Comparison of ENCODE assay signal across 2 cellular contexts in the genomic region with DNA sequence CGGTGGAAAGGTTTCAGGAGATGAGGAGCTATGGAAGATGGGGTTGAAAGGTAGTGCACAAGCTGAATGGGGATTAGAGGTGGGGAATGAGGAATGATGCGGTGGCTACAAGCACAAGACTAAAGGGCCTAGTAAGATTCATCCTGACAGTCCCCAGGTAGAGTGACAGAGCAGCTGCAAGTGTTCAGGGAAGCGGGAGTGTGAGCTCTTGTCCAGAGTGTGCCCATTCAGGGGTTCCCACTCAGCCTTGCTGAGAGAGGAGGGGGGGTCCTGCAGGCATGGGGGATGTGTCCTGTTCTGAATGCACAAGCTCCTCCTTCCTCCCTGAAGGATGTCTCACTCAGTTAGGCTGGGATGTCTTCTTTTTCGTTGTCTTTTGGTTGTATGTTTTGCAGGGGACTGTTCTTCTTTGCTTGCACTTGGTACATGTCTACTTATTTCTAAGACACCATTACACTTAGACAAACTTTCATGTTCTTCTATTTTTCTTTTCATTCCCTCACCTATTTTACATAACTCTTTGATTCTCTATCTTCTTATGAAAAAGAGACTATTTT.
TF ChIP-seq lines count a peak whose summit lies in the region.

No MANE protein-coding gene starts in this region.

TF ChIP-seq in A549, 52 proteins besides CTCF, POLR2A, EP300 and RAD21 (continued from another document):
- TF ChIP-seq, protein P1, sequence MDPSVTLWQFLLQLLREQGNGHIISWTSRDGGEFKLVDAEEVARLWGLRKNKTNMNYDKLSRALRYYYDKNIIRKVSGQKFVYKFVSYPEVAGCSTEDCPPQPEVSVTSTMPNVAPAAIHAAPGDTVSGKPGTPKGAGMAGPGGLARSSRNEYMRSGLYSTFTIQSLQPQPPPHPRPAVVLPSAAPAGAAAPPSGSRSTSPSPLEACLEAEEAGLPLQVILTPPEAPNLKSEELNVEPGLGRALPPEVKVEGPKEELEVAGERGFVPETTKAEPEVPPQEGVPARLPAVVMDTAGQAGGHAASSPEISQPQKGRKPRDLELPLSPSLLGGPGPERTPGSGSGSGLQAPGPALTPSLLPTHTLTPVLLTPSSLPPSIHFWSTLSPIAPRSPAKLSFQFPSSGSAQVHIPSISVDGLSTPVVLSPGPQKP (IDR thresholded peaks at IDR 0.05; ENCODE audit: low read depth, low read length): no peak
- peak; percentile 61; the same call in 1 of the 2 replicates for TF ChIP-seq CBX8 (IDR thresholded peaks at IDR 0.05)

TF ChIP-seq in K562, 482 proteins besides CTCF, POLR2A, EP300 and RAD21 (continued from another document):
- TF ChIP-seq, protein P2, sequence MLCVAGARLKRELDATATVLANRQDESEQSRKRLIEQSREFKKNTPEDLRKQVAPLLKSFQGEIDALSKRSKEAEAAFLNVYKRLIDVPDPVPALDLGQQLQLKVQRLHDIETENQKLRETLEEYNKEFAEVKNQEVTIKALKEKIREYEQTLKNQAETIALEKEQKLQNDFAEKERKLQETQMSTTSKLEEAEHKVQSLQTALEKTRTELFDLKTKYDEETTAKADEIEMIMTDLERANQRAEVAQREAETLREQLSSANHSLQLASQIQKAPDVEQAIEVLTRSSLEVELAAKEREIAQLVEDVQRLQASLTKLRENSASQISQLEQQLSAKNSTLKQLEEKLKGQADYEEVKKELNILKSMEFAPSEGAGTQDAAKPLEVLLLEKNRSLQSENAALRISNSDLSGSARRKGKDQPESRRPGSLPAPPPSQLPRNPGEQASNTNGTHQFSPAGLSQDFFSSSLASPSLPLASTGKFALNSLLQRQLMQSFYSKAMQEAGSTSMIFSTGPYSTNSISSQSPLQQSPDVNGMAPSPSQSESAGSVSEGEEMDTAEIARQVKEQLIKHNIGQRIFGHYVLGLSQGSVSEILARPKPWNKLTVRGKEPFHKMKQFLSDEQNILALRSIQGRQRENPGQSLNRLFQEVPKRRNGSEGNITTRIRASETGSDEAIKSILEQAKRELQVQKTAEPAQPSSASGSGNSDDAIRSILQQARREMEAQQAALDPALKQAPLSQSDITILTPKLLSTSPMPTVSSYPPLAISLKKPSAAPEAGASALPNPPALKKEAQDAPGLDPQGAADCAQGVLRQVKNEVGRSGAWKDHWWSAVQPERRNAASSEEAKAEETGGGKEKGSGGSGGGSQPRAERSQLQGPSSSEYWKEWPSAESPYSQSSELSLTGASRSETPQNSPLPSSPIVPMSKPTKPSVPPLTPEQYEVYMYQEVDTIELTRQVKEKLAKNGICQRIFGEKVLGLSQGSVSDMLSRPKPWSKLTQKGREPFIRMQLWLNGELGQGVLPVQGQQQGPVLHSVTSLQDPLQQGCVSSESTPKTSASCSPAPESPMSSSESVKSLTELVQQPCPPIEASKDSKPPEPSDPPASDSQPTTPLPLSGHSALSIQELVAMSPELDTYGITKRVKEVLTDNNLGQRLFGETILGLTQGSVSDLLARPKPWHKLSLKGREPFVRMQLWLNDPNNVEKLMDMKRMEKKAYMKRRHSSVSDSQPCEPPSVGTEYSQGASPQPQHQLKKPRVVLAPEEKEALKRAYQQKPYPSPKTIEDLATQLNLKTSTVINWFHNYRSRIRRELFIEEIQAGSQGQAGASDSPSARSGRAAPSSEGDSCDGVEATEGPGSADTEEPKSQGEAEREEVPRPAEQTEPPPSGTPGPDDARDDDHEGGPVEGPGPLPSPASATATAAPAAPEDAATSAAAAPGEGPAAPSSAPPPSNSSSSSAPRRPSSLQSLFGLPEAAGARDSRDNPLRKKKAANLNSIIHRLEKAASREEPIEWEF (CRISPR knock-in tag; IDR thresholded peaks at IDR 0.05): no peak
- TF ChIP-seq OTX1 (CRISPR knock-in tag; IDR thresholded peaks at IDR 0.05) (no peak), ZNF699 (CRISPR knock-in tag; IDR thresholded peaks at IDR 0.05; ENCODE audit: insufficient replicate concordance) (no peak), ARHGAP35 (IDR thresholded peaks at IDR 0.05; ENCODE audit: partially characterized antibody) (no peak), NCOA1 (IDR thresholded peaks at IDR 0.05; ENCODE audit: low read depth) (no peak), FOXJ3 (CRISPR knock-in tag; IDR thresholded peaks at IDR 0.05) (no peak)
- TF ChIP-seq, protein P3, sequence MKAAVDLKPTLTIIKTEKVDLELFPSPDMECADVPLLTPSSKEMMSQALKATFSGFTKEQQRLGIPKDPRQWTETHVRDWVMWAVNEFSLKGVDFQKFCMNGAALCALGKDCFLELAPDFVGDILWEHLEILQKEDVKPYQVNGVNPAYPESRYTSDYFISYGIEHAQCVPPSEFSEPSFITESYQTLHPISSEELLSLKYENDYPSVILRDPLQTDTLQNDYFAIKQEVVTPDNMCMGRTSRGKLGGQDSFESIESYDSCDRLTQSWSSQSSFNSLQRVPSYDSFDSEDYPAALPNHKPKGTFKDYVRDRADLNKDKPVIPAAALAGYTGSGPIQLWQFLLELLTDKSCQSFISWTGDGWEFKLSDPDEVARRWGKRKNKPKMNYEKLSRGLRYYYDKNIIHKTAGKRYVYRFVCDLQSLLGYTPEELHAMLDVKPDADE (conservative IDR thresholded peaks at IDR 0.05; ENCODE audit: control insufficient read depth, low read depth, low read length): no peak
- TF ChIP-seq, protein P4, sequence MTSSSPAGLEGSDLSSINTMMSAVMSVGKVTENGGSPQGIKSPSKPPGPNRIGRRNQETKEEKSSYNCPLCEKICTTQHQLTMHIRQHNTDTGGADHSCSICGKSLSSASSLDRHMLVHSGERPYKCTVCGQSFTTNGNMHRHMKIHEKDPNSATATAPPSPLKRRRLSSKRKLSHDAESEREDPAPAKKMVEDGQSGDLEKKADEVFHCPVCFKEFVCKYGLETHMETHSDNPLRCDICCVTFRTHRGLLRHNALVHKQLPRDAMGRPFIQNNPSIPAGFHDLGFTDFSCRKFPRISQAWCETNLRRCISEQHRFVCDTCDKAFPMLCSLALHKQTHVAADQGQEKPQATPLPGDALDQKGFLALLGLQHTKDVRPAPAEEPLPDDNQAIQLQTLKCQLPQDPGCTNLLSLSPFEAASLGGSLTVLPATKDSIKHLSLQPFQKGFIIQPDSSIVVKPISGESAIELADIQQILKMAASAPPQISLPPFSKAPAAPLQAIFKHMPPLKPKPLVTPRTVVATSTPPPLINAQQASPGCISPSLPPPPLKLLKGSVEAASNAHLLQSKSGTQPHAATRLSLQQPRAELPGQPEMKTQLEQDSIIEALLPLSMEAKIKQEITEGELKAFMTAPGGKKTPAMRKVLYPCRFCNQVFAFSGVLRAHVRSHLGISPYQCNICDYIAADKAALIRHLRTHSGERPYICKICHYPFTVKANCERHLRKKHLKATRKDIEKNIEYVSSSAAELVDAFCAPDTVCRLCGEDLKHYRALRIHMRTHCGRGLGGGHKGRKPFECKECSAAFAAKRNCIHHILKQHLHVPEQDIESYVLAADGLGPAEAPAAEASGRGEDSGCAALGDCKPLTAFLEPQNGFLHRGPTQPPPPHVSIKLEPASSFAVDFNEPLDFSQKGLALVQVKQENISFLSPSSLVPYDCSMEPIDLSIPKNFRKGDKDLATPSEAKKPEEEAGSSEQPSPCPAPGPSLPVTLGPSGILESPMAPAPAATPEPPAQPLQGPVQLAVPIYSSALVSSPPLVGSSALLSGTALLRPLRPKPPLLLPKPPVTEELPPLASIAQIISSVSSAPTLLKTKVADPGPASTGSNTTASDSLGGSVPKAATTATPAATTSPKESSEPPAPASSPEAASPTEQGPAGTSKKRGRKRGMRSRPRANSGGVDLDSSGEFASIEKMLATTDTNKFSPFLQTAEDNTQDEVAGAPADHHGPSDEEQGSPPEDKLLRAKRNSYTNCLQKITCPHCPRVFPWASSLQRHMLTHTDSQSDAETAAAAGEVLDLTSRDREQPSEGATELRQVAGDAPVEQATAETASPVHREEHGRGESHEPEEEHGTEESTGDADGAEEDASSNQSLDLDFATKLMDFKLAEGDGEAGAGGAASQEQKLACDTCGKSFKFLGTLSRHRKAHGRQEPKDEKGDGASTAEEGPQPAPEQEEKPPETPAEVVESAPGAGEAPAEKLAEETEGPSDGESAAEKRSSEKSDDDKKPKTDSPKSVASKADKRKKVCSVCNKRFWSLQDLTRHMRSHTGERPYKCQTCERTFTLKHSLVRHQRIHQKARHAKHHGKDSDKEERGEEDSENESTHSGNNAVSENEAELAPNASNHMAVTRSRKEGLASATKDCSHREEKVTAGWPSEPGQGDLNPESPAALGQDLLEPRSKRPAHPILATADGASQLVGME (CRISPR knock-in tag; IDR thresholded peaks at IDR 0.05): no peak
